ENCODE assay signal across 19 cellular contexts in the genomic region with DNA sequence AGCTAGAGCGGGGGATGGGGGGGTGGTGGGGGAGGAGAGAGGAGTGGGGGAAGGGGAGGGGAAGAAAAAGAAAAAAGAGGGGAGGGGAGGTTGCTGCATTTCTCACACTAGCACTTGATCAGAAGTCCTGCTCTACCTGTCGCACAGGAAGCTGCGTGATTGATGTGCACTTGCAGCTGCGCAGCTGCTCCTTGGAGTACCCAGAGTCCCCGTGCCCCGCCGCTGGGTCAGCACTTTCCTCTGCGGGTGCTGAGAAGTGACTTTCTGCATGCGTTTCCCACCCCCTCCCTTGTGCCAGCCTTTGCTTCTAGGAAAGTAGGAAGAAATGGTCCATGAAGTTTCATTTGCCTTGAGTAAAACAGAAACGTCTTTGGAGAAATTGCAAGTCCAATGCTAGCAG.
DNase-seq lines count a peak whose midpoint lies in the region; ATAC-seq and TF ChIP-seq lines count a peak whose summit lies in the region.
"Had no signal": no experiment of that assay in that cellular context is flagged by ENCODE, and none has a peak within 500 bp of the region (broad histone marks: within the 10 kb centered on the region; RNA-seq: fewer than 3 reads in every experiment).

No MANE protein-coding gene starts in this region.

- ATAC-seq in psoas muscle, result peak in 3 of 4 donors; percentile 48 to 86 (median 60)
- ATAC-seq: activated CD8-positive, alpha-beta T cell treated with anti-CD3 and anti-CD28 coated beads for 36 hours; gastroesophageal sphincter; GM12878; HCT116; K562 had no signal

- DNase-seq in NCI-H2227 (lab: John Stamatoyannopoulos, UW; ENCODE audit: unreplicated experiment) (peak; percentile 54), iPS-NIHi11 (ENCODE audit: low spot score) (peak; percentile 15), psoas muscle (peak in 1 of 2 donors; percentile 54), NCI-H2196 (lab: John Stamatoyannopoulos, UW; ENCODE audit: unreplicated experiment) (no peak), HuH-7.5 (ENCODE audit: low spot score) (no peak), dermis blood vessel endothelial cell (no peak)
- DNase-seq: activated CD8-positive, alpha-beta T cell treated with anti-CD3 and anti-CD28 coated beads for 36 hours; amniotic stem cell; midbrain; small intestine; stimulated activated naive CD4-positive, alpha-beta T cell; uterus had no signal

- no peak for TF ChIP-seq CTCF in psoas muscle (IDR thresholded peaks at IDR 0.05)

- H3K9me3 ChIP-seq in ES-I3 (ENCODE audit: control insufficient read depth, insufficient read depth, low read length), result no peaks in the 10 kb centered on the region
- H3K9me3 ChIP-seq in psoas muscle, result no peaks in the 10 kb centered on the region
- H3K9me3 ChIP-seq: gastroesophageal sphincter, uterus had no signal

- H3K36me3 ChIP-seq in ES-I3 (ENCODE audit: insufficient read depth, low read length), result no peaks in the 10 kb centered on the region
- no peaks in the 10 kb centered on the region for H3K36me3 ChIP-seq in psoas muscle (ENCODE audit: insufficient read depth in 1 of 2, low read depth in 1 of 2)
- H3K36me3 ChIP-seq: gastroesophageal sphincter, uterus had no signal

- H3K4me3 ChIP-seq in psoas muscle, result no peak overlapping the region
- H3K4me3 ChIP-seq: gastroesophageal sphincter, GM12878, K562, SK-N-MC, uterus had no signal

- no peaks in the 10 kb centered on the region for H3K4me1 ChIP-seq in ES-I3 (ENCODE audit: insufficient read depth, low read length)
- no peaks in the 10 kb centered on the region for H3K4me1 ChIP-seq in psoas muscle
- H3K4me1 ChIP-seq: gastroesophageal sphincter, uterus had no signal

- peak overlapping the region; percentile 32; the same call in 1 of the 2 replicates for H3K9ac ChIP-seq in ES-I3 (ENCODE audit: low read depth, low read length)

- H3K27ac ChIP-seq in psoas muscle, result no peak overlapping the region
- H3K27ac ChIP-seq: C4-2B, gastroesophageal sphincter, SK-N-MC, uterus had no signal

- H3K27me3 ChIP-seq in psoas muscle (ENCODE audit: insufficient read depth in 3 of 3, low read length in 2 of 3), result peaks cover 0 to 2% (median 0%) of the 10 kb centered on the region in 3 donors
- H3K27me3 ChIP-seq: gastroesophageal sphincter, uterus had no signal

- WGBS in psoas muscle, 3 donors, result 18 to 34% (median 22%) methylated on average over 10 of the region's 10 CpGs

- intact Hi-C loops in psoas muscle (cut with DNase I), result no loop called here

Comparison
In these comparisons a context has a peak if more than half of its experiments do, and no peak if none do; other contexts are left out.
1. DNase-seq: peak in NCI-H2227 (single experiment) and iPS-NIHi11 (single experiment); none in NCI-H2196 (single experiment), HuH-7.5 (single experiment) and dermis blood vessel endothelial cell (single experiment).